ENCODE assay signal across 12 cellular contexts in the genomic region with DNA sequence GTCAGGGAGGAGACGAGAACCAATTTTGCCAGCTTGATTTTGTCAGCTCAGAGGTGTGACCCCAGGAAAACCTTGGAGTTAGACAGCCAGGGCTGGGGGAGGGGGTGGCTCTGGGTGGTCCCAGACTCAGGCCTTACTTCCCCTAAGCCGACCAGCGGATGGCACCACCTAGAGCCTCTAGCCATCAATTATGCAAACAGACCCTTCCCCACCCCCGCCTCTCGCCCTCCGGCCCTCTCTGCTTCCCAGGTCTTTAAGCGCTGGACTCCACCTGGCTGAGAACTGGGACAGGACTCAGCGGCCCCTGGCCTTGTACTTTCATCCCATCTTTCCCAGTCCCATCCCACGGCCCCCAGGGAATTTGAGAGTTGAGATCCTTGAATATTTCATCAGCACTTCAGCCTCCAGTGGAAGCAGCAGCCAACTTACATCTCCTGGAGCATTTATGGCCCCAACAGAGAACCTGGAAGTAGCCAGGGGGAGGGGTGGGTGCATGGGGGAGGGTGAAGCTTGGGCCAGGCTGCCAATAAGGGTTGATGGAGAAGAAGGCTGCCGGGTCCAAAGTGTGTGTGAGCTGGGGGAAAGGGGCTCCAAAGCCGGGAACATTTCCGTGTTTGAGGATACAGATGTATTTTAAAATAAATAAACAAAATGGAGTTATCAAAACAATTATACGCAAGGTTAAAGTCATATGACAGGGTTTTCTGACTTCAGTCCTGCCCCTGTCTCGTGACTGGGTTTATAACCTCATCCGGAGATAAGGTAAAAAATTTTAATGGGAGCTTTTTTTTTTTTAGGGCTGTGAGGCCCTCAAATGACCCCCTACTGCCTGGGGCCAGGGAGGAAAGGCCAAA. TPM values are rescaled to one million over a fixed set of nuclear protein-coding genes. Genes with fewer than 3 reads are reported as not detected.
A peak's percentile ranks its signal among the peaks of the same experiment; 100 is the strongest.
DNase-seq lines count a peak whose midpoint lies in the region; ATAC-seq, FAIRE-seq and TF ChIP-seq lines count a peak whose summit lies in the region.
"Had no signal": no experiment of that assay in that cellular context is flagged by ENCODE, and none has a peak within 500 bp of the region (broad histone marks: within the 10 kb centered on the region; RNA-seq: fewer than 3 reads in every experiment).

No MANE protein-coding gene starts in this region.

- H3K36me3 Mint-ChIP-seq in Calu3 (ENCODE audit: insufficient read depth, unreplicated experiment): peaks cover 26% of the 10 kb centered on the region
- no peaks in the 10 kb centered on the region for H3K36me3 Mint-ChIP-seq in astrocyte (ENCODE audit: low read depth, unreplicated experiment)

- H3K79me2 ChIP-seq in astrocyte (ENCODE audit: insufficient read depth, low read length): no peaks in the 10 kb centered on the region

- H4K20me1 ChIP-seq in astrocyte (ENCODE audit: insufficient read depth, low read length): no peaks in the 10 kb centered on the region

- H3K27me3 ChIP-seq in astrocyte (ENCODE audit: insufficient read depth, low read length) (no peaks in the 10 kb centered on the region), right atrium auricular region (no peaks in the 10 kb centered on the region), ovary (no peaks in the 10 kb centered on the region)

- no peak for TF ChIP-seq POLR2A in ovary (IDR thresholded peaks at IDR 0.05)

- H3K27me3 Mint-ChIP-seq in Calu3 (ENCODE audit: unreplicated experiment) (no peaks in the 10 kb centered on the region), astrocyte (ENCODE audit: low read depth, unreplicated experiment) (no peaks in the 10 kb centered on the region)
- H3K27me3 Mint-ChIP-seq: stimulated activated naive CD8-positive, alpha-beta T cell treated with anti-CD3 and anti-CD28 coated beads, Interleukin-15, Interleukin-2, amounts not matched to agents 100 ng/mL and 50 ng/mL, for 24 hours had no signal

- H3K9me3 Mint-ChIP-seq in Calu3 (ENCODE audit: low read depth, unreplicated experiment): no peaks in the 10 kb centered on the region
- H3K9me3 Mint-ChIP-seq in astrocyte (ENCODE audit: unreplicated experiment): no peaks in the 10 kb centered on the region
- H3K9me3 Mint-ChIP-seq: stimulated activated naive CD8-positive, alpha-beta T cell treated with anti-CD3 and anti-CD28 coated beads, Interleukin-15, Interleukin-2, amounts not matched to agents 100 ng/mL and 50 ng/mL, for 24 hours; T-helper 2 cell treated with Interferon-gamma antibody and Interleukin-4, amounts not matched to agents 5 μg/mL and 100 μg/mL, for 36 hours had no signal

- TF ChIP-seq EP300 in ovary (IDR thresholded peaks at IDR 0.05): no peak

- intact Hi-C loops in Calu3 (cut with micrococcal nuclease; ENCODE audit: unreplicated experiment): no loop called here
- intact Hi-C loops in ovary (cut with DNase I): no loop called here

- 31 to 47% (median 45%) methylated on average over 15 of the region's 15 CpGs for WGBS in ovary, 3 donors

- H3K4me3 Mint-ChIP-seq in Calu3 (ENCODE audit: low read depth, unreplicated experiment): peak overlapping the region; percentile 55
- peak overlapping the region; percentile 45 for H3K4me3 Mint-ChIP-seq in astrocyte (ENCODE audit: unreplicated experiment)
- H3K4me3 Mint-ChIP-seq: stimulated activated naive CD8-positive, alpha-beta T cell treated with anti-CD3 and anti-CD28 coated beads, Interleukin-15, Interleukin-2, amounts not matched to agents 100 ng/mL and 50 ng/mL, for 24 hours; T-helper 2 cell treated with Interferon-gamma antibody and Interleukin-4, amounts not matched to agents 5 μg/mL and 100 μg/mL, for 36 hours had no signal

- H3K4me1 Mint-ChIP-seq in Calu3 (ENCODE audit: low read depth, unreplicated experiment) (peaks cover 49% of the 10 kb centered on the region), astrocyte (ENCODE audit: low read depth, unreplicated experiment) (peaks cover 33% of the 10 kb centered on the region)

- no peak for FAIRE-seq in astrocyte (lab: Jason Lieb, UNC)

- H3K9me3 ChIP-seq in astrocyte (ENCODE audit: insufficient read depth, low read depth, low read length): no peaks in the 10 kb centered on the region
- H3K9me3 ChIP-seq in right atrium auricular region: no peaks in the 10 kb centered on the region
- H3K9me3 ChIP-seq in ovary: no peaks in the 10 kb centered on the region

- H3K4me1 ChIP-seq in astrocyte (ENCODE audit: insufficient read depth, low read length): peaks cover 19% of the 10 kb centered on the region
- peaks cover 0 to 32% of the 10 kb centered on the region in 2 donors for H3K4me1 ChIP-seq in right atrium auricular region
- peaks cover 23% of the 10 kb centered on the region for H3K4me1 ChIP-seq in ovary (ENCODE audit: insufficient read depth)

- H3K27ac ChIP-seq in astrocyte (ENCODE audit: low read depth, low read length) (peak overlapping the region; percentile 43), right atrium auricular region (peak overlapping the region; percentile 88 to 95), ovary (peak overlapping the region; percentile 22 to 85)

- H3K4me3 ChIP-seq in astrocyte (ENCODE audit: insufficient read depth, low read depth, low read length) (no peak overlapping the region), right atrium auricular region (peak overlapping the region; percentile 12 to 31), ovary (no peak overlapping the region)

- BruUV-seq in Calu3 (replicated peaks; lab: Mats Ljungman, UMichigan): TSS peak; percentile 91

- CTCF ChIA-PET in Calu3 (lab: Charles Lee): interaction anchor here (0.6 to 1.8 kb wide), 6 partner anchors 8 to 61 kb away, joined by 3 to 7 read pairs (median 5); partner anchors contain the start of genes JUP and P3H4

- H2AFZ ChIP-seq in astrocyte (ENCODE audit: low read depth, low read length): no peak overlapping the region

- peak overlapping the region; percentile 75 for H3K4me2 ChIP-seq in astrocyte (ENCODE audit: low read length)

- H3K9ac ChIP-seq in astrocyte (ENCODE audit: low read length): peak overlapping the region; percentile 34

- no peaks in the 10 kb centered on the region for H3K36me3 ChIP-seq in astrocyte (ENCODE audit: insufficient read depth, low read length)
- no peaks in the 10 kb centered on the region for H3K36me3 ChIP-seq in right atrium auricular region
- no peaks in the 10 kb centered on the region for H3K36me3 ChIP-seq in ovary

- peak overlapping the region; percentile 87 for H3K27ac Mint-ChIP-seq in Calu3 (ENCODE audit: unreplicated experiment)
- H3K27ac Mint-ChIP-seq in astrocyte (ENCODE audit: unreplicated experiment): peak overlapping the region; percentile 96
- H3K27ac Mint-ChIP-seq: stimulated activated naive CD8-positive, alpha-beta T cell treated with anti-CD3 and anti-CD28 coated beads, Interleukin-15, Interleukin-2, amounts not matched to agents 100 ng/mL and 50 ng/mL, for 24 hours; T-helper 2 cell treated with Interferon-gamma antibody and Interleukin-4, amounts not matched to agents 5 μg/mL and 100 μg/mL, for 36 hours had no signal

- no peak for DNase-seq in Calu3
- DNase-seq in astrocyte (ENCODE audit: low read depth): no peak
- no peak for DNase-seq in right atrium auricular region (ENCODE audit: low spot score)
- peak in 4 of 5 donors; percentile 46 to 60 (median 54) for DNase-seq in ovary
- DNase-seq in AML-193 (lab: John Stamatoyannopoulos, UW): no peak
- no peak for DNase-seq in germinal center (ENCODE audit: low spot score)
- DNase-seq: stimulated activated CD4-positive, alpha-beta T cell treated with anti-CD3 and anti-CD28 coated beads, Interleukin-15, amount 100 ng/mL, for 24 hours had no signal

- ATAC-seq in GM21423 (IDR thresholded peaks at IDR 0.05; ENCODE audit: unreplicated experiment): no peak
- no peak for ATAC-seq in GM18511 (IDR thresholded peaks at IDR 0.05; ENCODE audit: unreplicated experiment)

- TF ChIP-seq CTCF in Calu3 (IDR thresholded peaks at IDR 0.05; ENCODE audit: unreplicated experiment) (no peak), astrocyte (IDR thresholded peaks at IDR 0.05; ENCODE audit: insufficient read depth, low read depth, low read length) (no peak), right atrium auricular region (IDR thresholded peaks at IDR 0.05) (no peak), ovary (IDR thresholded peaks at IDR 0.05) (no peak)

RNA-seq across cellular contexts. Expression of gene JUP, which starts 7.5 kb away (rescaled TPM):
- total RNA-seq in Calu3 (2022): 695 and 705 TPM in 2 replicates
- 236 TPM in 2 replicates for total RNA-seq in astrocyte
- total RNA-seq in right atrium auricular region: 100 to 1,000 TPM; 234 to 256 TPM
- 100 to 1,000 TPM in 1 of 7 donors, 10 to 100 TPM in 6; 30.3 to 153 (median 52.6) TPM for total RNA-seq in ovary
- 10 to 100 TPM in 1 of 2 donors, 1 to 10 TPM in 1; 7.0 to 59.3 TPM for polyA plus RNA-seq in ovary
- total RNA-seq: LHCN-M2 had no signal

RNA-seq across cellular contexts. Expression of gene P3H4, which starts 17.8 kb away (rescaled TPM):
- total RNA-seq in Calu3 (2022) (19.9 and 22.5 TPM in 2 replicates), astrocyte (81.5 and 110 TPM in 2 replicates), right atrium auricular region (10 to 100 TPM; 15.4 to 16.2 TPM), ovary (10 to 100 TPM; 13.2 to 22.1 (median 16.3) TPM)
- polyA plus RNA-seq in ovary: 10 to 100 TPM in 1 of 2 donors, 1 to 10 TPM in 1; 7.7 to 10.6 TPM

RNA-seq across cellular contexts. Expression of gene FKBP10, which starts 18.8 kb away (rescaled TPM):
- total RNA-seq in Calu3 (2022) (0.92 and 3.6 TPM in 2 replicates), astrocyte (446 and 584 TPM in 2 replicates), right atrium auricular region (10 to 100 TPM; 24.7 to 35.1 TPM), ovary (100 to 1,000 TPM in 2 of 7 donors, 10 to 100 TPM in 5; 37.1 to 106 (median 82.5) TPM)
- 10 to 100 TPM; 76.2 to 80.0 TPM for polyA plus RNA-seq in ovary

RNA-seq across cellular contexts. Expression of gene NT5C3B, which starts 42.1 kb away (rescaled TPM):
- total RNA-seq in Calu3 (2022) (62.0 and 65.2 TPM in 2 replicates), astrocyte (47.4 and 56.1 TPM in 2 replicates), right atrium auricular region (10 to 100 TPM; 27.1 to 43.3 TPM), ovary (10 to 100 TPM; 34.5 to 65.4 (median 48.8) TPM)
- 100 to 1,000 TPM in 1 of 2 donors, 10 to 100 TPM in 1; 71.0 to 106 TPM for polyA plus RNA-seq in ovary

RNA-seq across cellular contexts. Expression of gene KLHL10, which starts 43.6 kb away (rescaled TPM):
- total RNA-seq in Calu3 (2022): not detected in 2 replicates
- not detected in 2 replicates for total RNA-seq in astrocyte
- not detected for total RNA-seq in right atrium auricular region
- total RNA-seq in ovary: under 1 TPM; 0.13 to 0.60 (median 0.23) TPM
- under 1 TPM; 0.21 to 0.57 TPM for polyA plus RNA-seq in ovary
- total RNA-seq: LHCN-M2 had no signal

Comparison
In these comparisons a context has a peak if more than half of its experiments do, and no peak if none do; other contexts are left out.
1. DNase-seq: peak in ovary (4 of 5); none in Calu3 (single experiment), astrocyte (single experiment), right atrium auricular region (single experiment), AML-193 (0 of 2) and germinal center (single experiment).
2. H3K4me3 ChIP-seq: peak in right atrium auricular region (2 of 2); none in astrocyte (single experiment) and ovary (single experiment).
3. Peak in every context shown above with its lines, with median percentiles within 50 percentile points of each other: H3K27ac ChIP-seq.